ENCODE assay signal across 21 cellular contexts in the genomic region with DNA sequence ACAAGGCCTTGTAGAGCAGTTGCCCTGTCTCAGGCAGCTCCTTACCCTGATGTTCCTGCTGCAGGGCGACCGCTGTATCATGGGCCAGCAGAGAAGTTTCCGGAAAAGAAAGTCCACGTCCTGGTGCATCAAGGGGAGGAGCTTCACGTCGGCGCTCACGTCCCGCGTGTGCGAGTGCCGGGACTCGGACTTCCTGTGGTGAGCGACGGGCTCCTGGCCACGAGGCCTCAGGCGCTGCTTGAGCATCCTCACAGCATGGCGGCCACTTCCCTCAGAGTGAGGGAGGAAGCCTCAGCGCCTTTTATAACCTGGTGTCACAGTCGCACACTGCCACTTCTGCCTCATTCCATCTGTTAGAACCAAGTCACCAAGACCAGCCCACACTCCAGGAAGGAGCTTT.
DNase-seq lines count a peak whose midpoint lies in the region; ATAC-seq, FAIRE-seq and TF ChIP-seq lines count a peak whose summit lies in the region.
"Had no signal": no experiment of that assay in that cellular context is flagged by ENCODE, and none has a peak within 500 bp of the region (broad histone marks: within the 10 kb centered on the region; RNA-seq: fewer than 3 reads in every experiment).

No MANE protein-coding gene starts in this region.

- H2BK15ac ChIP-seq in H1 (ENCODE audit: low read length): no peak overlapping the region

- H3K4me2 ChIP-seq in H1 (ENCODE audit: insufficient read depth in 1 of 2, low read depth in 2 of 2, low read length in 2 of 2) (no peak overlapping the region), mammary epithelial cell (ENCODE audit: insufficient read depth, low read depth, low read length) (no peak overlapping the region)
- H3K4me2 ChIP-seq: A549 had no signal

- no peak overlapping the region for H3K14ac ChIP-seq in H1 (ENCODE audit: insufficient read length)

- H3K9ac ChIP-seq in H1 (replicated peaks in 1 of 4; ENCODE audit: extremely low read depth in 1 of 4, low read depth in 3 of 4, low read length in 3 of 4): no peak overlapping the region
- no peak overlapping the region for H3K9ac ChIP-seq in mammary epithelial cell (ENCODE audit: insufficient read depth, low read length)

- no peak for TF ChIP-seq EP300 in H1 (IDR thresholded peaks at IDR 0.05; ENCODE audit: borderline replicate concordance in 1 of 2, low read depth in 2 of 2, low read length in 2 of 2)

- H3K36me3 ChIP-seq in H1 (ENCODE audit: control insufficient read depth in 2 of 4, insufficient read depth in 4 of 4, low read length in 3 of 4): no peaks in the 10 kb centered on the region
- no peaks in the 10 kb centered on the region for H3K36me3 ChIP-seq in mammary epithelial cell (ENCODE audit: insufficient read depth, low read length)
- H3K36me3 ChIP-seq: BE2C had no signal

- H2AFZ ChIP-seq in H1 (ENCODE audit: low read length) (no peak overlapping the region), mammary epithelial cell (ENCODE audit: low read depth, low read length) (no peak overlapping the region)

- H3K4me1 ChIP-seq in H1 (replicated peaks in 1 of 4; ENCODE audit: control insufficient read depth in 3 of 4, insufficient read depth in 4 of 4, low read length in 3 of 4): peaks cover 0 to 3% (median 1%) of the 10 kb centered on the region in 4 experiments; a peak in 4 of 7 replicates
- no peaks in the 10 kb centered on the region for H3K4me1 ChIP-seq in mammary epithelial cell (ENCODE audit: insufficient read depth, low read length)
- H3K4me1 ChIP-seq: A549, BE2C had no signal

- no peaks in the 10 kb centered on the region; a peak in 1 of 4 replicates for H3K9me3 ChIP-seq in H1 (ENCODE audit: insufficient read depth in 2 of 2, low read depth in 1 of 2, low read length in 1 of 2)
- H3K9me3 ChIP-seq in mammary epithelial cell (replicated peaks; ENCODE audit: insufficient read depth, low read length): no peaks in the 10 kb centered on the region
- H3K9me3 ChIP-seq: A549, BE2C had no signal

- H2BK12ac ChIP-seq in H1 (ENCODE audit: low read depth, low read length): no peak overlapping the region

- H3K9me3 Mint-ChIP-seq in natural killer cell: no peaks in the 10 kb centered on the region

- no peaks in the 10 kb centered on the region for H3K79me2 ChIP-seq in H1 (ENCODE audit: control insufficient read depth in 1 of 2, insufficient read depth in 2 of 2, low read length in 2 of 2)
- H3K79me2 ChIP-seq in mammary epithelial cell (ENCODE audit: insufficient read depth, low read length): no peaks in the 10 kb centered on the region

- no peak overlapping the region for H2AK5ac ChIP-seq in H1 (ENCODE audit: low read depth, low read length)

- WGBS in H1 (ENCODE audit: extremely low coverage in 1 of 2, insufficient coverage in 1 of 2, insufficient read length in 1 of 2, insufficient replicate concordance in 2 of 2, low coverage in 1 of 2, low lambda C conversion rate in 2 of 2, missing lambda C conversion rate in 1 of 2), 2 experiments: 86% methylated on average over 20 of the region's 20 CpGs; no CpG with 5 or more reads in 1 of the 2 experiments
- WGBS in mammary epithelial cell (ENCODE audit: low coverage, missing lambda C conversion rate): 95% methylated on average over 15 of the region's 20 CpGs

- H3K23me2 ChIP-seq in H1 (ENCODE audit: low read depth, low read length): peaks cover 5% of the 10 kb centered on the region

- ATAC-seq in Right ventricle myocardium superior (ENCODE audit: poor library complexity) (no peak), natural killer cell (no peak)
- ATAC-seq: A549 had no signal

- H3K27me3 ChIP-seq in H1 (replicated peaks in 1 of 4; ENCODE audit: control insufficient read depth in 3 of 4, extremely low read depth in 1 of 4, insufficient read depth in 3 of 4, low read length in 3 of 4) (peaks cover 0 to 4% (median 2%) of the 10 kb centered on the region in 4 experiments; a peak in 3 of 7 replicates), mammary epithelial cell (ENCODE audit: insufficient read depth, low read length) (no peaks in the 10 kb centered on the region)
- H3K27me3 ChIP-seq: BE2C had no signal

- POLR2A ChIA-PET in H1 (lab: Charles Lee; ENCODE audit: partially characterized antibody): no interaction called here

- peak; percentile 26 for DNase-seq in Right ventricle myocardium superior
- DNase-seq in cardiac septum (ENCODE audit: low spot score): no peak
- peak; percentile 8 for DNase-seq in MV-4-11 (lab: John Stamatoyannopoulos, UW)
- DNase-seq in H1 (ENCODE audit: low read depth in 1 of 2, low spot score in 2 of 2): no peak
- DNase-seq in natural killer cell: no peak
- no peak for DNase-seq in mammary epithelial cell
- DNase-seq: 8988T; ACHN; AML-193; BE2C; C1 segment of cervical spinal cord; Calu3; CD4-positive, alpha-beta memory T cell; COR-L47; DMS53; DMS79 treated with DMSO at 0.1 percent for 48 hours; GF-D8; GOT3; HCEC 1CT had no signal

- H3K4me3 Mint-ChIP-seq in natural killer cell: no peak overlapping the region
- H3K4me3 Mint-ChIP-seq: CD4-positive, alpha-beta memory T cell had no signal

- H3K4me1 Mint-ChIP-seq in natural killer cell: peaks cover 14 to 33% of the 10 kb centered on the region in 2 donors
- H3K4me1 Mint-ChIP-seq: CD4-positive, alpha-beta memory T cell had no signal

- no peak overlapping the region for H4K91ac ChIP-seq in H1 (replicated peaks; ENCODE audit: insufficient read length, low read length)

- no peak overlapping the region for H3K56ac ChIP-seq in H1 (replicated peaks; ENCODE audit: insufficient read length, low read depth, low read length)

- no peaks in the 10 kb centered on the region for H3K36me3 Mint-ChIP-seq in natural killer cell
- H3K36me3 Mint-ChIP-seq: CD4-positive, alpha-beta memory T cell had no signal

- H3K4me3 ChIP-seq in H1 (ENCODE audit: extremely low read depth in 1 of 4, insufficient read depth in 2 of 4, low read depth in 3 of 4, low read length in 4 of 4) (no peak overlapping the region), mammary epithelial cell (replicated peaks in 1 of 3; ENCODE audit: insufficient read depth in 1 of 3, low read depth in 2 of 3, low read length in 3 of 3) (no peak overlapping the region)
- H3K4me3 ChIP-seq: A549 had no signal

- H3K4ac ChIP-seq in H1 (replicated peaks; ENCODE audit: insufficient read length, low read depth, low read length): no peak overlapping the region

- H3K27me3 Mint-ChIP-seq in natural killer cell (ENCODE audit: low read depth in 2 of 2): peaks cover 0 to 5% of the 10 kb centered on the region in 2 donors

- no peak overlapping the region for H3K23ac ChIP-seq in H1 (ENCODE audit: insufficient read length)

- TF ChIP-seq POLR2A in H1 (IDR thresholded peaks at IDR 0.05; ENCODE audit: control extremely low read depth in 1 of 2, low read depth in 2 of 2, low read length in 2 of 2): no peak

- no peak for TF ChIP-seq CTCF in H1 (IDR thresholded peaks at IDR 0.05; ENCODE audit: control extremely low read depth in 1 of 3, insufficient read depth in 1 of 3, low read depth in 1 of 3, low read length in 3 of 3)
- no peak for TF ChIP-seq CTCF in natural killer cell (IDR thresholded peaks at IDR 0.05)
- TF ChIP-seq CTCF in mammary epithelial cell (conservative IDR thresholded peaks at IDR 0.05 in 1 of 2, IDR thresholded peaks at IDR 0.05 in 1 of 2; ENCODE audit: extremely low read depth in 1 of 2, insufficient read depth in 1 of 2, low read depth in 1 of 2, low read length in 2 of 2): no peak

- H4K5ac ChIP-seq in H1 (ENCODE audit: insufficient read length, low read depth, low read length): no peak overlapping the region

- H2BK5ac ChIP-seq in H1 (ENCODE audit: low read depth, low read length): no peak overlapping the region

- no peak overlapping the region for H3K27ac Mint-ChIP-seq in natural killer cell
- H3K27ac Mint-ChIP-seq: CD4-positive, alpha-beta memory T cell had no signal

- intact Hi-C loops in Right ventricle myocardium superior (cut with DNase I): no loop called here
- intact Hi-C loops in cardiac septum (cut with DNase I): loop anchor here (10.0 kb wide), 1 partner anchor 409 kb away; no protein-coding TSS in a partner anchor
- intact Hi-C loops in natural killer cell (cut with micrococcal nuclease): loop anchor here (10.0 kb wide), 1 partner anchor 279 kb away; a partner anchor contains a TSS
- intact Hi-C loops in mammary epithelial cell (cut with micrococcal nuclease): loop anchor here (10.0 kb wide), 2 partner anchors 389 to 419 kb away; no protein-coding TSS in a partner anchor

- CTCF ChIA-PET in H1 (lab: Charles Lee; ENCODE audit: partially characterized antibody): interaction anchor here (1.0 to 1.6 kb wide), 3 partner anchors 9 to 183 kb away, joined by 3 to 7 read pairs (median 3); no protein-coding TSS in a partner anchor
- CTCF ChIA-PET in mammary epithelial cell (lab: Charles Lee; ENCODE audit: low non-redundant PET): interaction anchor here (0.6 kb wide), 1 partner anchor 16 kb away, joined by 6 read pairs; no protein-coding TSS in a partner anchor

- no peak overlapping the region for H2BK20ac ChIP-seq in H1 (ENCODE audit: low read length)

- in situ Hi-C loops in mammary epithelial cell (cut with MboI; ENCODE audit: low sequenced_read_pairs in 2 of 2): loop anchor here in 1 of 2 donors (25.0 kb wide), 1 partner anchor 527 kb away; a partner anchor contains a TSS

- BruUV-seq in mammary epithelial cell (replicated peaks; lab: Mats Ljungman, UMichigan): no TSS peak

- FAIRE-seq in H1 (lab: Jason Lieb, UNC): no peak
- FAIRE-seq: A549, GM12892 had no signal

- TF ChIP-seq RAD21 in H1 (IDR thresholded peaks at IDR 0.05 in 1 of 2, conservative IDR thresholded peaks at IDR 0.05 in 1 of 2; ENCODE audit: low read depth in 2 of 2, low read length in 2 of 2): no peak

- H3K27ac ChIP-seq in H1 (ENCODE audit: low read depth, low read length): no peak overlapping the region
- H3K27ac ChIP-seq in mammary epithelial cell (ENCODE audit: insufficient read depth, low read depth, low read length): no peak overlapping the region
- H3K27ac ChIP-seq: A549 had no signal

- H2BK120ac ChIP-seq in H1 (replicated peaks; ENCODE audit: low read depth, low read length): no peak overlapping the region

- H4K8ac ChIP-seq in H1 (ENCODE audit: extremely low read depth, insufficient read depth, low read length): peak overlapping the region; percentile 38

- H3K79me1 ChIP-seq in H1 (ENCODE audit: low read depth, low read length): no peaks in the 10 kb centered on the region

- H4K20me1 ChIP-seq in H1 (replicated peaks in 1 of 2; ENCODE audit: control insufficient read depth in 1 of 2, insufficient read depth in 2 of 2, low read length in 2 of 2): no peaks in the 10 kb centered on the region
- no peaks in the 10 kb centered on the region for H4K20me1 ChIP-seq in mammary epithelial cell (ENCODE audit: insufficient read depth, low read length)

- no peak overlapping the region for H3K18ac ChIP-seq in H1 (ENCODE audit: extremely low read depth, low read length)

- dilution Hi-C loops in mammary epithelial cell (cut with HindIII; ENCODE audit: low sequenced_read_pairs): no loop called here

TF ChIP-seq in H1, 55 proteins besides CTCF, POLR2A, EP300 and RAD21 (continues in another document):
- no peak for TF ChIP-seq ZNF274 (IDR thresholded peaks at IDR 0.05; ENCODE audit: borderline replicate concordance, extremely low read depth, low read length)
- TF ChIP-seq SIRT6 (IDR thresholded peaks at IDR 0.05; ENCODE audit: low read length): no peak
- no peak for TF ChIP-seq CTBP2 (IDR thresholded peaks at IDR 0.05; ENCODE audit: borderline replicate concordance, insufficient read depth, insufficient read length, low read length)
- no peak for TF ChIP-seq KDM4A (IDR thresholded peaks at IDR 0.05; ENCODE audit: low read depth, low read length, severe bottlenecking)

Comparison
In these comparisons a context has a peak if more than half of its experiments do, and no peak if none do; other contexts are left out.
1. DNase-seq: peak in Right ventricle myocardium superior (single experiment) and MV-4-11 (single experiment); none in cardiac septum (single experiment), H1 (0 of 2), natural killer cell (single experiment) and mammary epithelial cell (single experiment).